ENCODE assay signal across 28 cellular contexts in the genomic region with DNA sequence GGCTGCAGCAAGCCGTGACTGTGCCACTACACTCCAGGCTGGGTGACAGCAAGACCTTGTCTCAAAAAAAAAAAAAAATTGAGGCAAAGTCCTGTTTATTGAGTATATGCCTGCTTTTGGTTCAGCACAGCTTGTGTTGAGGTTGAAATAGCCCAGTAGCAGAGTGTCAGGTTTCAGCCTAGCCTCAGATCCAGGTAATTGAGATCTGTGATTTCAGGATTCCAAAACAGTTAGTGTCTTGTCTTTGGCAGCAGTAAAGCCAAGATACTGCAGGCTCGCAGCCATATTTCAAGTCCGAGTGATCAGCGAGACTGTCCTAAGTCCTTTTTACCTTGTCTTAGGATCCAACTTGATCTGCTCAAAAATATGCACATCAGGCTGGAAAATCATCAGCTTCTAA. TPM values are rescaled to one million over a fixed set of nuclear protein-coding genes. Genes with fewer than 3 reads are reported as not detected.
A peak's percentile ranks its signal among the peaks of the same experiment; 100 is the strongest.
DNase-seq lines count a peak whose midpoint lies in the region; ATAC-seq, FAIRE-seq and TF ChIP-seq lines count a peak whose summit lies in the region.
"Had no signal": no experiment of that assay in that cellular context is flagged by ENCODE, and none has a peak within 500 bp of the region (broad histone marks: within the 10 kb centered on the region; RNA-seq: fewer than 3 reads in every experiment).

No MANE protein-coding gene starts in this region.

- H3K4me1 Mint-ChIP-seq in GM23338 = peaks cover 8% of the 10 kb centered on the region
- H3K4me1 Mint-ChIP-seq in nephron progenitor cell = peaks cover 40% of the 10 kb centered on the region
- peaks cover 4% of the 10 kb centered on the region for H3K4me1 Mint-ChIP-seq in glutamatergic neuron (ENCODE audit: low read depth, unreplicated experiment)

- H3K4me1 ChIP-seq in GM23338 (ENCODE audit: insufficient read depth) = 0 out of 2 replicates have a peak, but pooled peaks cover 5% of the 10 kb centered on the region
- no peaks in the 10 kb centered on the region for H3K4me1 ChIP-seq in small intestine (ENCODE audit: control insufficient read depth in 2 of 2, insufficient read depth in 1 of 2, low read depth in 1 of 2, low read length in 1 of 2)
- H3K4me1 ChIP-seq: BLaER1 treated with 17β-estradiol and CSF1 and Interleukin-3, amounts not matched to agents 10 nM and 100 nM; body of pancreas; Peyer's patch had no signal

- H3K79me2 ChIP-seq in GM23338 (replicated peaks; ENCODE audit: insufficient read depth) = peaks cover 39% of the 10 kb centered on the region

- H2AFZ ChIP-seq in GM23338 = no peak overlapping the region

- DNase-seq in GM23338 (ENCODE audit: low spot score) = peak; percentile 26
- DNase-seq in NCI-H2171 (lab: John Stamatoyannopoulos, UW) = peak; percentile 20
- peak; percentile 15 for DNase-seq in fibroblast of mammary gland (ENCODE audit: low read depth)
- DNase-seq in nephron progenitor cell = no peak
- DNase-seq in glutamatergic neuron = no peak
- no peak for DNase-seq in small intestine
- DNase-seq: activated CD4-positive, alpha-beta T cell treated with anti-CD3 and anti-CD28 coated beads for 4 hours; activated CD8-positive, alpha-beta T cell treated with anti-CD3 and anti-CD28 coated beads, Interleukin-2, amount 10 ng/mL, durations not matched to agents 7 days and 5 days; activated naive CD4-positive, alpha-beta T cell treated with anti-CD3 and anti-CD28 coated beads for 36 hours; body of pancreas; DMS53; H9; kidney; NCI-H1417 treated with DMSO at 0.1 percent for 48 hours; NCI-H2029 treated with DMSO at 0.1 percent for 48 hours; NCI-H446; NCI-H774; Peyer's patch; SIG-M5; stimulated activated CD4-positive, alpha-beta T cell treated with anti-CD3 and anti-CD28 coated beads, Interleukin-12 subunit alpha, Interleukin-12 subunit beta, amount 100 ng/mL, for 4 hours; stimulated activated CD4-positive, alpha-beta T cell treated with anti-CD3 and anti-CD28 coated beads, Interleukin-4, amount 100 ng/mL, for 1 hour; T1000 had no signal

- no peak for TF ChIP-seq CTCF in GM23338 (conservative IDR thresholded peaks at IDR 0.05; ENCODE audit: low read depth in 2 of 2)
- TF ChIP-seq CTCF in fibroblast of mammary gland (conservative IDR thresholded peaks at IDR 0.05; ENCODE audit: control insufficient read depth, insufficient read depth, low read depth, low read length) = no peak
- TF ChIP-seq CTCF in nephron progenitor cell (IDR thresholded peaks at IDR 0.05) = no peak
- TF ChIP-seq CTCF in glutamatergic neuron (IDR thresholded peaks at IDR 0.05; ENCODE audit: partially characterized antibody, unreplicated experiment) = no peak

- H3K27ac ChIP-seq in GM23338 (ENCODE audit: low read depth) = peak overlapping the region; percentile 69; the same call in 1 of the 2 replicates
- no peak overlapping the region for H3K27ac ChIP-seq in small intestine (ENCODE audit: low read depth in 1 of 2, low read length in 1 of 2)
- H3K27ac ChIP-seq: BLaER1 treated with 17β-estradiol and CSF1 and Interleukin-3, amounts not matched to agents 10 nM and 100 nM; body of pancreas; Peyer's patch; tibial nerve; VCaP had no signal

- H3K9me2 ChIP-seq in GM23338 (ENCODE audit: insufficient read depth) = no peaks in the 10 kb centered on the region; the same call in 1 of the 2 replicates

- H3K9me3 ChIP-seq in small intestine (ENCODE audit: control insufficient read depth, low read depth) = no peaks in the 10 kb centered on the region
- H3K9me3 ChIP-seq: body of pancreas, Peyer's patch, tibial nerve had no signal

- H3K36me3 Mint-ChIP-seq in GM23338 (ENCODE audit: low read depth) = peaks cover 31% of the 10 kb centered on the region; the same call in 2 of the 3 replicates
- H3K36me3 Mint-ChIP-seq in nephron progenitor cell (ENCODE audit: low read depth) = peaks cover 66% of the 10 kb centered on the region
- peaks cover 4% of the 10 kb centered on the region for H3K36me3 Mint-ChIP-seq in glutamatergic neuron (ENCODE audit: unreplicated experiment)

- no peaks in the 10 kb centered on the region for H3K27me3 ChIP-seq in GM23338 (ENCODE audit: insufficient read depth)
- H3K27me3 ChIP-seq in small intestine (ENCODE audit: control insufficient read depth in 2 of 2, insufficient read depth in 2 of 2, low read length in 2 of 2) = no peaks in the 10 kb centered on the region
- H3K27me3 ChIP-seq: BLaER1 treated with 17β-estradiol and CSF1 and Interleukin-3, amounts not matched to agents 10 nM and 100 nM; body of pancreas; Peyer's patch; tibial nerve had no signal

- H3K4me2 ChIP-seq in GM23338 = no peak overlapping the region
- H3K4me2 ChIP-seq: BLaER1 treated with 17β-estradiol and CSF1 and Interleukin-3, amounts not matched to agents 10 nM and 100 nM had no signal

- ATAC-seq in GM23338 (peak; percentile 65), HG02678 (IDR thresholded peaks at IDR 0.05; ENCODE audit: unreplicated experiment) (no peak)
- ATAC-seq: activated CD8-positive, alpha-beta T cell treated with anti-CD3 and anti-CD28 coated beads, Interleukin-2, amount 10 ng/mL, durations not matched to agents 7 days and 5 days; body of pancreas had no signal

- H3K36me3 ChIP-seq in GM23338 (ENCODE audit: insufficient read depth) (peaks cover 3% of the 10 kb centered on the region; the same call in 1 of the 2 replicates), small intestine (ENCODE audit: control insufficient read depth in 2 of 2, insufficient read depth in 2 of 2, low read length in 2 of 2) (peaks cover 3 to 12% of the 10 kb centered on the region in 2 donors)

- no peak overlapping the region for H3K4me3 ChIP-seq in GM23338
- no peak overlapping the region for H3K4me3 ChIP-seq in fibroblast of mammary gland (ENCODE audit: control insufficient read depth, low read depth, low read length)
- H3K4me3 ChIP-seq in small intestine (ENCODE audit: low read depth in 1 of 2, low read length in 2 of 2) = no peak overlapping the region
- H3K4me3 ChIP-seq: BLaER1 treated with 17β-estradiol and CSF1 and Interleukin-3, amounts not matched to agents 10 nM and 100 nM; body of pancreas; Peyer's patch; tibial nerve had no signal

- H3K4me3 Mint-ChIP-seq in GM23338 (no peak overlapping the region), nephron progenitor cell (no peak overlapping the region), glutamatergic neuron (ENCODE audit: unreplicated experiment) (no peak overlapping the region)
- H3K4me3 Mint-ChIP-seq: activated CD8-positive, alpha-beta T cell treated with anti-CD3 and anti-CD28 coated beads, Interleukin-2, amount 10 ng/mL, durations not matched to agents 7 days and 5 days; activated naive CD4-positive, alpha-beta T cell treated with anti-CD3 and anti-CD28 coated beads for 36 hours; H9 had no signal

- H3K9me3 Mint-ChIP-seq in GM23338 = no peaks in the 10 kb centered on the region; the same call in 2 of the 3 replicates
- peaks cover 11% of the 10 kb centered on the region for H3K9me3 Mint-ChIP-seq in nephron progenitor cell
- peaks cover 3% of the 10 kb centered on the region for H3K9me3 Mint-ChIP-seq in glutamatergic neuron (ENCODE audit: unreplicated experiment)
- H3K9me3 Mint-ChIP-seq: H9 had no signal

- H3K27me3 Mint-ChIP-seq in GM23338 (ENCODE audit: insufficient read depth, low read depth, poor library complexity) (no peaks in the 10 kb centered on the region), nephron progenitor cell (ENCODE audit: low read depth, poor library complexity) (no peaks in the 10 kb centered on the region), glutamatergic neuron (ENCODE audit: unreplicated experiment) (no peaks in the 10 kb centered on the region)

- FAIRE-seq in small intestine (lab: Jason Lieb, UNC) = no peak
- FAIRE-seq: endothelial cell of umbilical vein, GM12892, kidney had no signal

- peaks cover 16% of the 10 kb centered on the region; the same call in 1 of the 2 replicates for H4K20me1 ChIP-seq in GM23338 (replicated peaks; ENCODE audit: insufficient read depth)

- 87 to 96% (median 92%) methylated on average over 4 of the region's 4 CpGs for WGBS in small intestine, 3 donors

- H3F3A ChIP-seq in GM23338 (replicated peaks; ENCODE audit: low read depth) = no peaks in the 10 kb centered on the region

- H3K27ac Mint-ChIP-seq in GM23338 (no peak overlapping the region), nephron progenitor cell (peak overlapping the region; percentile 47), glutamatergic neuron (ENCODE audit: unreplicated experiment) (no peak overlapping the region)
- H3K27ac Mint-ChIP-seq: activated CD8-positive, alpha-beta T cell treated with anti-CD3 and anti-CD28 coated beads, Interleukin-2, amount 10 ng/mL, durations not matched to agents 7 days and 5 days; activated naive CD4-positive, alpha-beta T cell treated with anti-CD3 and anti-CD28 coated beads for 36 hours had no signal

TF ChIP-seq in GM23338, 12 proteins besides CTCF, POLR2A, EP300 and RAD21 (continues in another document):
- TF ChIP-seq ZNF114 (CRISPR knock-in tag; IDR thresholded peaks at IDR 0.05) (no peak), EZH2phosphoT487 (IDR thresholded peaks at IDR 0.05; ENCODE audit: unreplicated experiment) (no peak), EZH2 (IDR thresholded peaks at IDR 0.05; ENCODE audit: low read depth, unreplicated experiment) (no peak), NANOG (IDR thresholded peaks at IDR 0.05; ENCODE audit: borderline replicate concordance) (no peak), POLR2AphosphoS5 (IDR thresholded peaks at IDR 0.05; ENCODE audit: low read depth) (no peak), ZNF331 (CRISPR knock-in tag; IDR thresholded peaks at IDR 0.05; ENCODE audit: low read depth) (no peak)

RNA-seq across cellular contexts. Expression of gene CUL5, which starts 27.0 kb away (rescaled TPM):
- total RNA-seq in GM23338 (2014; rRNA removed; shearing (Covaris generic)) = 23.2 and 26.0 TPM in 2 replicates
- polyA plus RNA-seq in GM23338 (2016; fragmentation: Nextera tagmentation; extraction: Ambion mirVana) = 31.5 and 40.9 TPM in 2 replicates
- 40.5 TPM for total RNA-seq in glutamatergic neuron (ENCODE audit: unreplicated experiment)
- polyA plus RNA-seq in small intestine = 1 to 10 TPM; 5.7 to 6.3 (median 5.8) TPM

Comparison
In these comparisons a context has a peak if more than half of its experiments do, and no peak if none do; other contexts are left out.
1. DNase-seq: peak in GM23338 (single experiment), NCI-H2171 (single experiment) and fibroblast of mammary gland (single experiment); none in nephron progenitor cell (single experiment), glutamatergic neuron (single experiment) and small intestine (single experiment).